Comparison of ENCODE assay signal across 16 cellular contexts in the genomic region with DNA sequence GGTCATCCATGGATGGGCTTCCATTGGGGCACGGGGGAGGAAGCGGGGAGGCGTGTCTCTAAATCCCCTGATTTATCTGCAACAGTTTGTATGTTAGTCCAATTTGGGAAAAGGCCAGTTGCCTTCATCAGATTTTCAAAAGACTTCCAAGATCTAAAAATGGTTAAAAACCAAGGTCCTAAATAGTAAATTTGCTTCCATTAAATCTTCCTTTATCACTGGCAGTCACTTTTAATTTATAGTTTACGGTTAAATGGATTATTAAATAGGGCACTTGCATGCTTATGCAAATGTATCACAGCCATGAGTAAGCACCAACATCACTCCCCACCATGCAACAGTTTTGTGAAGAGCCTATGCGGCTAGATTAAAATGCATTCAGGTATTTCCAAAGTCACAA.
DNase-seq lines count a peak whose midpoint lies in the region; ATAC-seq, FAIRE-seq and TF ChIP-seq lines count a peak whose summit lies in the region.
"Had no signal": no experiment of that assay in that cellular context is flagged by ENCODE, and none has a peak within 500 bp of the region (broad histone marks: within the 10 kb centered on the region; RNA-seq: fewer than 3 reads in every experiment).

No MANE protein-coding gene starts in this region.

- no peaks in the 10 kb centered on the region for H3F3A ChIP-seq in PC-3 (ENCODE audit: low read length, unreplicated experiment)

- no peak overlapping the region for H3K27ac ChIP-seq in A673 (ENCODE audit: low read depth, low read length, poor library complexity, severe bottlenecking)
- H3K27ac ChIP-seq in HEK293 (ENCODE audit: extremely low read depth, low read depth, low read length), result no peak overlapping the region
- peak overlapping the region; percentile 59; the same call in 1 of the 2 replicates for H3K27ac ChIP-seq in SK-N-MC
- H3K27ac ChIP-seq in PC-3 (ENCODE audit: low read length), result no peak overlapping the region
- H3K27ac ChIP-seq in pancreas, result no peak overlapping the region
- H3K27ac ChIP-seq: BLaER1 treated with 17β-estradiol and CSF1 and Interleukin-3, amounts not matched to agents 10 nM and 100 nM had no signal

- no peaks in the 10 kb centered on the region for H3K9me2 ChIP-seq in PC-3 (replicated peaks; ENCODE audit: low read length)

- POLR2A ChIA-PET in A673 (lab: Charles Lee; ENCODE audit: low non-redundant PET) (no interaction called here), HEK293 (lab: Yijun Ruan, JAX) (interaction anchor here (0.6 kb wide), 2 partner anchors 28 to 311 kb away, joined by 3 to 5 read pairs; no protein-coding TSS in a partner anchor), PC-3 (lab: Charles Lee; ENCODE audit: unreplicated experiment) (no interaction called here)

- H3K4me3 ChIP-seq in A673 (ENCODE audit: low read depth, low read length, poor library complexity, severe bottlenecking), result no peak overlapping the region
- no peak overlapping the region for H3K4me3 ChIP-seq in HEK293 (ENCODE audit: low read depth, low read length)
- H3K4me3 ChIP-seq in SK-N-MC, result no peak overlapping the region
- no peak overlapping the region for H3K4me3 ChIP-seq in PC-3 (ENCODE audit: low read length)
- H3K4me3 ChIP-seq in pancreas, result no peak overlapping the region
- H3K4me3 ChIP-seq: BLaER1 treated with 17β-estradiol and CSF1 and Interleukin-3, amounts not matched to agents 10 nM and 100 nM; GM12878 had no signal

- H3K36me3 ChIP-seq in A673 (ENCODE audit: insufficient read depth, low read length, poor library complexity, severe bottlenecking) (no peaks in the 10 kb centered on the region), HEK293 (ENCODE audit: control insufficient read depth in 2 of 2, insufficient read depth in 1 of 2, low read length in 2 of 2) (peaks cover 0 to 2% of the 10 kb centered on the region in 2 experiments; a peak in 1 of 3 replicates), SK-N-MC (ENCODE audit: insufficient read depth, low read length) (0 out of 2 replicates have a peak, but pooled peaks cover 2% of the 10 kb centered on the region), PC-3 (ENCODE audit: low read depth, low read length) (no peaks in the 10 kb centered on the region), pancreas (no peaks in the 10 kb centered on the region)

- ATAC-seq in omental fat pad (ENCODE audit: low FRiP score), result peak; percentile 59
- no peak for ATAC-seq in PC-3
- no peak for ATAC-seq in pancreas
- ATAC-seq: CD8-positive, alpha-beta T cell; GM12878 had no signal

- H3K79me2 ChIP-seq in PC-3 (ENCODE audit: low read length), result peaks cover 35% of the 10 kb centered on the region; the same call in 1 of the 2 replicates

- intact Hi-C loops in A673 (cut with micrococcal nuclease; ENCODE audit: unreplicated experiment), result no loop called here
- intact Hi-C loops in PC-3 (cut with micrococcal nuclease), result no loop called here
- intact Hi-C loops in pancreas (cut with DNase I), result loop anchor here in 1 of 3 donors (10.0 kb wide), 1 partner anchor 108 kb away; no protein-coding TSS in a partner anchor

- H3K27me3 ChIP-seq in A673 (replicated peaks; ENCODE audit: insufficient read depth, low read depth, low read length, poor library complexity), result no peaks in the 10 kb centered on the region
- no peaks in the 10 kb centered on the region for H3K27me3 ChIP-seq in PC-3 (ENCODE audit: low read length)
- H3K27me3 ChIP-seq in pancreas, result no peaks in the 10 kb centered on the region
- H3K27me3 ChIP-seq: BLaER1 treated with 17β-estradiol and CSF1 and Interleukin-3, amounts not matched to agents 10 nM and 100 nM had no signal

- no peaks in the 10 kb centered on the region for H3K9me3 ChIP-seq in A673 (ENCODE audit: low read depth, low read length, poor library complexity, severe bottlenecking)
- no peaks in the 10 kb centered on the region for H3K9me3 ChIP-seq in HEK293 (ENCODE audit: control insufficient read depth, insufficient read depth, low read depth, low read length)
- no peaks in the 10 kb centered on the region for H3K9me3 ChIP-seq in SK-N-MC (ENCODE audit: low read depth, low read length)
- H3K9me3 ChIP-seq in PC-3 (ENCODE audit: low read length), result no peaks in the 10 kb centered on the region
- no peaks in the 10 kb centered on the region for H3K9me3 ChIP-seq in pancreas
- H3K9me3 ChIP-seq: BLaER1 treated with 17β-estradiol and CSF1 and Interleukin-3, amounts not matched to agents 10 nM and 100 nM had no signal

- H3K9ac ChIP-seq in SK-N-MC (ENCODE audit: insufficient read length) (no peak overlapping the region), PC-3 (ENCODE audit: low read length) (no peak overlapping the region)
- H3K9ac ChIP-seq: BLaER1 treated with 17β-estradiol and CSF1 and Interleukin-3, amounts not matched to agents 10 nM and 100 nM had no signal

- TF ChIP-seq CTCF in A673 (conservative IDR thresholded peaks at IDR 0.05; ENCODE audit: low read depth, low read length), result no peak
- no peak for TF ChIP-seq CTCF in HEK293 (tag by site-specific recombination; IDR thresholded peaks at IDR 0.05)
- no peak for TF ChIP-seq CTCF in omental fat pad (IDR thresholded peaks at IDR 0.05)
- no peak for TF ChIP-seq CTCF in PC-3 (conservative IDR thresholded peaks at IDR 0.05; ENCODE audit: low read depth, low read length)
- no peak for TF ChIP-seq CTCF in pancreas (IDR thresholded peaks at IDR 0.05)

- BruUV-seq in A673 (replicated peaks; lab: Mats Ljungman, UMichigan), result no TSS peak
- no TSS peak for BruUV-seq in PC-3 (replicated peaks; lab: Mats Ljungman, UMichigan)

- CTCF ChIA-PET in A673 (lab: Charles Lee), result no interaction called here
- CTCF ChIA-PET in HEK293 (lab: Yijun Ruan, JAX), result no interaction called here
- CTCF ChIA-PET in PC-3 (lab: Charles Lee), result no interaction called here

- WGBS in pancreas, 2 donors, result 94 to 95% methylated on average over 5 of the region's 5 CpGs

- H4K20me1 ChIP-seq in PC-3 (ENCODE audit: low read length), result no peaks in the 10 kb centered on the region; the same call in 1 of the 2 replicates

- H2AFZ ChIP-seq in PC-3 (ENCODE audit: low read length), result no peak overlapping the region

- FAIRE-seq in pancreas (lab: Jason Lieb, UNC), result no peak
- FAIRE-seq: GM12878 had no signal

- peaks cover 30% of the 10 kb centered on the region for H3K4me1 ChIP-seq in A673 (ENCODE audit: insufficient read depth, low read length, poor library complexity, severe bottlenecking)
- H3K4me1 ChIP-seq in HEK293 (ENCODE audit: control insufficient read depth, insufficient read depth, low read length), result peaks cover 4% of the 10 kb centered on the region; the same call in 1 of the 2 replicates
- no peaks in the 10 kb centered on the region for H3K4me1 ChIP-seq in PC-3 (ENCODE audit: insufficient read depth, low read length)
- peaks cover 0 to 11% (median 4%) of the 10 kb centered on the region in 3 donors for H3K4me1 ChIP-seq in pancreas

- no peak overlapping the region for H3K4me2 ChIP-seq in PC-3 (ENCODE audit: low read length)
- H3K4me2 ChIP-seq: BLaER1 treated with 17β-estradiol and CSF1 and Interleukin-3, amounts not matched to agents 10 nM and 100 nM had no signal

- DNase-seq in A673 (ENCODE audit: low spot score), result peak; percentile 72
- no peak for DNase-seq in SK-N-MC (ENCODE audit: low read depth, low spot score)
- DNase-seq in omental fat pad (ENCODE audit: low spot score), result no peak
- no peak for DNase-seq in PC-3
- DNase-seq in activated CD4-positive, alpha-beta T cell treated with anti-CD3 and anti-CD28 coated beads for 48 hours, result no peak
- DNase-seq in GOT3 (lab: John Stamatoyannopoulos, UW), result no peak
- no peak for DNase-seq in pancreas
- DNase-seq: 8988T; Calu3; CD8-positive, alpha-beta T cell; DMS79 treated with DMSO at 0.1 percent for 48 hours; EL; HCEC 1CT had no signal

TF ChIP-seq in HEK293, 187 proteins besides CTCF, POLR2A, EP300 and RAD21:
- TF ChIP-seq KLF10 (tag by site-specific recombination; IDR thresholded peaks at IDR 0.05) (0 out of 2 replicates have a peak, but pooled peaks have one; percentile 21), ZNF76 (tag by site-specific recombination; IDR thresholded peaks at IDR 0.05; ENCODE audit: borderline replicate concordance, low read depth) (no peak)
